ENCODE assay signal across 18 cellular contexts in genomic region chr1:50275564-50275963, GRCh38.
A peak's percentile ranks its signal among the peaks of the same experiment; 100 is the strongest.
DNase-seq lines count a peak whose midpoint lies in the region; ATAC-seq and TF ChIP-seq lines count a peak whose summit lies in the region.
"Had no signal": no experiment of that assay in that cellular context is flagged by ENCODE, and none has a peak within 500 bp of the region (broad histone marks: within the 10 kb centered on the region; RNA-seq: fewer than 3 reads in every experiment).

No MANE protein-coding gene starts in this region.

- H3K27ac Mint-ChIP-seq in WTC11 = no peak overlapping the region
- H3K27ac Mint-ChIP-seq: activated naive CD8-positive, alpha-beta T cell had no signal

- no peak for TF ChIP-seq CTCF in WTC11 (IDR thresholded peaks at IDR 0.05)
- TF ChIP-seq CTCF in right atrium auricular region (IDR thresholded peaks at IDR 0.05) = no peak

- no peaks in the 10 kb centered on the region for H3K36me3 ChIP-seq in right atrium auricular region

- no peaks in the 10 kb centered on the region for H3K36me3 Mint-ChIP-seq in WTC11
- H3K36me3 Mint-ChIP-seq: activated naive CD8-positive, alpha-beta T cell; CD8-positive, alpha-beta memory T cell had no signal

- POLR2A ChIA-PET in WTC11 (lab: Charles Lee) = no interaction called here

- H3K4me3 Mint-ChIP-seq in WTC11 = peak overlapping the region; percentile 51
- H3K4me3 Mint-ChIP-seq: activated naive CD8-positive, alpha-beta T cell; CD8-positive, alpha-beta memory T cell had no signal

- peaks cover 63% of the 10 kb centered on the region for H3K4me1 Mint-ChIP-seq in WTC11
- H3K4me1 Mint-ChIP-seq: CD8-positive, alpha-beta memory T cell had no signal

- no peak for ATAC-seq in left cardiac atrium
- ATAC-seq in WTC11 = peak; percentile 60
- ATAC-seq in HG03045 (IDR thresholded peaks at IDR 0.05; ENCODE audit: unreplicated experiment) = no peak
- ATAC-seq: sciatic nerve had no signal

- H3K9me3 Mint-ChIP-seq in WTC11 = no peaks in the 10 kb centered on the region

- no peak overlapping the region for H3K4me3 ChIP-seq in right atrium auricular region

- H3K27ac ChIP-seq in right atrium auricular region = no peak overlapping the region

- H3K27me3 Mint-ChIP-seq in WTC11 (ENCODE audit: low read depth) = peaks cover 8% of the 10 kb centered on the region; the same call in 1 of the 2 replicates

- intact Hi-C loops in cardiac septum (cut with DNase I) = no loop called here
- intact Hi-C loops in left cardiac atrium (cut with DNase I) = no loop called here

- no peaks in the 10 kb centered on the region for H3K4me1 ChIP-seq in right atrium auricular region

- no peaks in the 10 kb centered on the region for H3K9me3 ChIP-seq in right atrium auricular region

- DNase-seq in cardiac septum (ENCODE audit: low spot score) = peak; percentile 4
- DNase-seq in left cardiac atrium = no peak
- DNase-seq in NCI-H2196 treated with DMSO at 0.1 percent for 48 hours (lab: John Stamatoyannopoulos, UW; ENCODE audit: unreplicated experiment) = peak; percentile 29
- DNase-seq in WTC11 (ENCODE audit: low spot score) = peak; percentile 36
- no peak for DNase-seq in ecto neural progenitor cell (ENCODE audit: low spot score)
- no peak for DNase-seq in CD1c-positive myeloid dendritic cell (ENCODE audit: extremely low spot score)
- no peak for DNase-seq in right atrium auricular region (ENCODE audit: low spot score)
- DNase-seq: ACHN; activated CD4-positive, CD25-positive, alpha-beta regulatory T cell; activated CD8-positive, alpha-beta memory T cell treated with anti-CD3 and anti-CD28 coated beads, Interleukin-2, amount 50 U/mL, for 4 hours; CD8-positive, alpha-beta memory T cell; effector memory CD4-positive, alpha-beta T cell; mesenchymal stem cell; nucleus accumbens; stimulated activated CD4-positive, alpha-beta T cell treated with anti-CD3 and anti-CD28 coated beads, Interleukin-2, amount 100 ng/mL, for 48 hours had no signal

- H3K27me3 ChIP-seq in right atrium auricular region = no peaks in the 10 kb centered on the region

- CTCF ChIA-PET in WTC11 (lab: Charles Lee) = interaction anchor here (0.9 kb wide), 2 partner anchors 13 to 25 kb away, joined by 3 to 4 read pairs; no protein-coding TSS in a partner anchor

TF ChIP-seq in WTC11, 78 proteins besides CTCF, POLR2A, EP300 and RAD21 (continues in another document):
- TF ChIP-seq, protein P1, sequence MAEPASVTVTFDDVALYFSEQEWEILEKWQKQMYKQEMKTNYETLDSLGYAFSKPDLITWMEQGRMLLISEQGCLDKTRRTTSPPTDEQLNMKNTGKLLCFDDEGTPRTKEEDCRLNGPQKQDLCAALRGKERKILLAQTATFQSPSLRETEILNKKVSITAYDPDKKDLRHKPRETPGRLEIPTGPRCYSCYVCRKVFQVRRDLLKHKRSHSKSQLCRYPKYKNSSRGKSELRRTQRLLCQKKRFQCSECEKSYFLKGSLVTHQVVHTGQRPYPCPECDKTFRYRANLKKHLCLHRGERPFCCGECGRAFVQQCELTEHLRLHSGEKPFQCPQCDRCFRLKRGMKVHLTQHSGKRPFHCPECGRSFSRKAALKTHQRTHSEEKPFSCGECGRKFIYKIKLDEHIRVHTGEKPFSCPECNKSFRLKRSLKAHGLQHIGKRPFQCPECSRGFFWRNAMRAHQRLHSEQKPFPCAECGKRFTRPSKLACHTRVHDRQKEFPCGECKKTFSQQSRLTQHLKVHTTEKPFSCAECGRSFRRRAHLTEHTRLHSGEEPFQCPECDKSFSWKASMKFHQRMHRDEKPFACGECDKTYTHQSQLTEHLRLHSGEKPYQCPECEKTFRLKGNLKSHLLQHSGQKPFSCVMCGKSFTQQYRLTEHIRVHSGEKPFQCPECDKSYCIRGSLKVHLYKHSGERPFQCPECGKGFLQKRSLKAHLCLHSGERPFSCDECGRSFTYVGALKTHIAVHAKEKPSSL (CRISPR knock-in tag; conservative IDR thresholded peaks at IDR 0.05) = no peak
- TF ChIP-seq OVOL2 (CRISPR knock-in tag; IDR thresholded peaks at IDR 0.05; ENCODE audit: borderline replicate concordance) (no peak), KAT7 (CRISPR knock-in tag; IDR thresholded peaks at IDR 0.05; ENCODE audit: borderline replicate concordance) (no peak), CREB1 (CRISPR knock-in tag; IDR thresholded peaks at IDR 0.05) (no peak), ZNF532 (CRISPR knock-in tag; IDR thresholded peaks at IDR 0.05; ENCODE audit: borderline replicate concordance) (no peak), ATF2 (CRISPR knock-in tag; IDR thresholded peaks at IDR 0.05; ENCODE audit: borderline replicate concordance, low read depth) (no peak), SMAD3 (CRISPR knock-in tag; IDR thresholded peaks at IDR 0.05; ENCODE audit: borderline replicate concordance) (no peak)
- TF ChIP-seq, protein P2, sequence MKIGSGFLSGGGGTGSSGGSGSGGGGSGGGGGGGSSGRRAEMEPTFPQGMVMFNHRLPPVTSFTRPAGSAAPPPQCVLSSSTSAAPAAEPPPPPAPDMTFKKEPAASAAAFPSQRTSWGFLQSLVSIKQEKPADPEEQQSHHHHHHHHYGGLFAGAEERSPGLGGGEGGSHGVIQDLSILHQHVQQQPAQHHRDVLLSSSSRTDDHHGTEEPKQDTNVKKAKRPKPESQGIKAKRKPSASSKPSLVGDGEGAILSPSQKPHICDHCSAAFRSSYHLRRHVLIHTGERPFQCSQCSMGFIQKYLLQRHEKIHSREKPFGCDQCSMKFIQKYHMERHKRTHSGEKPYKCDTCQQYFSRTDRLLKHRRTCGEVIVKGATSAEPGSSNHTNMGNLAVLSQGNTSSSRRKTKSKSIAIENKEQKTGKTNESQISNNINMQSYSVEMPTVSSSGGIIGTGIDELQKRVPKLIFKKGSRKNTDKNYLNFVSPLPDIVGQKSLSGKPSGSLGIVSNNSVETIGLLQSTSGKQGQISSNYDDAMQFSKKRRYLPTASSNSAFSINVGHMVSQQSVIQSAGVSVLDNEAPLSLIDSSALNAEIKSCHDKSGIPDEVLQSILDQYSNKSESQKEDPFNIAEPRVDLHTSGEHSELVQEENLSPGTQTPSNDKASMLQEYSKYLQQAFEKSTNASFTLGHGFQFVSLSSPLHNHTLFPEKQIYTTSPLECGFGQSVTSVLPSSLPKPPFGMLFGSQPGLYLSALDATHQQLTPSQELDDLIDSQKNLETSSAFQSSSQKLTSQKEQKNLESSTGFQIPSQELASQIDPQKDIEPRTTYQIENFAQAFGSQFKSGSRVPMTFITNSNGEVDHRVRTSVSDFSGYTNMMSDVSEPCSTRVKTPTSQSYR (CRISPR knock-in tag; IDR thresholded peaks at IDR 0.05) = no peak

Comparison
In these comparisons a context has a peak if more than half of its experiments do, and no peak if none do; other contexts are left out.
1. DNase-seq: peak in cardiac septum (single experiment), NCI-H2196 treated with DMSO at 0.1 percent for 48 hours (single experiment) and WTC11 (single experiment); none in left cardiac atrium (single experiment), ecto neural progenitor cell (single experiment), CD1c-positive myeloid dendritic cell (single experiment) and right atrium auricular region (single experiment).